Comparison of ENCODE assay signal across 28 cellular contexts in the genomic region with DNA sequence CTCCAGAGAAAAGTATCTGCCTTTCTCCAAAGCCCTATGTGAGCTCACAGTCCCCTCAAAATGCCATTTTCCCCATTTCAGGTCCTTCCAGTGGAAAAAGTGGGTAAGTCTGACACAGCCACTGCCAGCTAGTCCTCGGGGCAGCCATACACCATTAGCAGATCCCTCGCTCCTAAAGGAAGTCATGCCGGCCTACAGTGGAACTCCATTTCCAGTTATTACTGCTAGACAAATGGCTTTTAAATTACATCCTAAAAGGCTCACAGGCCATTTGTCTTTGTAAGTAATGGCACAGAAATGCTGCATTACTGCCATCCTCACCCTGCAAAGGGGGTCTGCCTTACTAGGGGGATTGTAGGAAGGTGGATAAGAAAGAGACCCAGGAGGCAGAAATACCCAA.
"Had no signal": no experiment of that assay in that cellular context is flagged by ENCODE, and none has a peak within 500 bp of the region (broad histone marks: within the 10 kb centered on the region; RNA-seq: fewer than 3 reads in every experiment).

No MANE protein-coding gene starts in this region.

- H3K27ac Mint-ChIP-seq: naive thymus-derived CD8-positive, alpha-beta T cell; neural progenitor cell; progenitor cell of endocrine pancreas; stimulated activated memory B cell treated with anti-CD40 and anti-IgM and Interleukin-4, amounts not matched to agents 10 μg/mL and 1 μg/mL and 100 μg/mL, for 72 hours; stimulated activated naive CD8-positive, alpha-beta T cell treated with anti-CD3 and anti-CD28 coated beads, Interleukin-15, Interleukin-2, amounts not matched to agents 100 ng/mL and 50 ng/mL, for 24 hours had no signal

- H3K4me1 Mint-ChIP-seq: naive thymus-derived CD8-positive, alpha-beta T cell; stimulated activated memory B cell treated with anti-CD40 and anti-IgM and Interleukin-4, amounts not matched to agents 10 μg/mL and 1 μg/mL and 100 μg/mL, for 72 hours had no signal

- H3K4me3 ChIP-seq: heart right ventricle, hepatocyte, left lung, lower lobe of right lung, neural progenitor cell, ovary, right atrium auricular region, right lobe of liver, smooth muscle cell, suprapubic skin, thoracic aorta, tibial artery, upper lobe of left lung had no signal

- H3K36me3 Mint-ChIP-seq: naive thymus-derived CD8-positive, alpha-beta T cell; neural progenitor cell; stimulated activated memory B cell treated with anti-CD40 and anti-IgM and Interleukin-4, amounts not matched to agents 10 μg/mL and 1 μg/mL and 100 μg/mL, for 72 hours had no signal

- H3K9ac ChIP-seq: neural progenitor cell had no signal

- H3K4me3 Mint-ChIP-seq: naive thymus-derived CD8-positive, alpha-beta T cell; nephron; neural progenitor cell; stimulated activated memory B cell treated with anti-CD40 and anti-IgM and Interleukin-4, amounts not matched to agents 10 μg/mL and 1 μg/mL and 100 μg/mL, for 72 hours; stimulated activated naive CD8-positive, alpha-beta T cell treated with anti-CD3 and anti-CD28 coated beads, Interleukin-15, Interleukin-2, amounts not matched to agents 100 ng/mL and 50 ng/mL, for 24 hours had no signal

- H3K79me2 ChIP-seq: hepatocyte had no signal

- H2AFZ ChIP-seq: hepatocyte, neural progenitor cell had no signal

- H3K27ac ChIP-seq: heart right ventricle, hepatocyte, left lung, lower lobe of right lung, neural progenitor cell, ovary, right atrium auricular region, right lobe of liver, suprapubic skin, thoracic aorta, tibial artery, upper lobe of left lung had no signal

- DNase-seq: heart right ventricle; kidney glomerular epithelial cell; left cardiac atrium; left lung; lower lobe of right lung; mammary epithelial cell; mesenchymal stem cell; naive thymus-derived CD8-positive, alpha-beta T cell; ovary; right lobe of liver; stimulated activated CD4-positive, alpha-beta T cell treated with anti-CD3 and anti-CD28 coated beads, Interleukin-1b, Interleukin-23, amount 100 ng/mL, for 48 hours; stimulated activated CD4-positive, alpha-beta T cell treated with anti-CD3 and anti-CD28 coated beads, Interleukin-2, amount 100 ng/mL, for 48 hours; stimulated activated CD4-positive, alpha-beta T cell treated with anti-CD3 and anti-CD28 coated beads, Interleukin-4, amount 100 ng/mL, for 4 hours; stimulated activated CD8-positive, alpha-beta memory T cell treated with anti-CD3 and anti-CD28 coated beads, Interleukin-4, amount 100 ng/mL, for 48 hours; tibial artery; upper lobe of left lung had no signal

- H3K9me3 ChIP-seq: heart right ventricle, left lung, lower lobe of right lung, ovary, right atrium auricular region, right lobe of liver, suprapubic skin, thoracic aorta, tibial artery, upper lobe of left lung had no signal

- FAIRE-seq: keratinocyte, urothelium cell line had no signal

- H3K4me1 ChIP-seq: heart right ventricle, left lung, lower lobe of right lung, right atrium auricular region, suprapubic skin, tibial artery, upper lobe of left lung had no signal

- H3K27me3 ChIP-seq: neural progenitor cell, ovary, right atrium auricular region, right lobe of liver, tibial artery, upper lobe of left lung had no signal

- H3K36me3 ChIP-seq: heart right ventricle, left lung, lower lobe of right lung, neural progenitor cell, ovary, right atrium auricular region, right lobe of liver, suprapubic skin, thoracic aorta, tibial artery, upper lobe of left lung had no signal

- H3K9me3 Mint-ChIP-seq: naive thymus-derived CD8-positive, alpha-beta T cell; nephron; neural progenitor cell; stimulated activated memory B cell treated with anti-CD40 and anti-IgM and Interleukin-4, amounts not matched to agents 10 μg/mL and 1 μg/mL and 100 μg/mL, for 72 hours had no signal

- H3K4me2 ChIP-seq: hepatocyte, neural progenitor cell, smooth muscle cell had no signal
